In genomic region chr4:38311495-38311894, GRCh38 we compare ENCODE assay signal across 24 cellular contexts.
A peak's percentile ranks its signal among the peaks of the same experiment; 100 is the strongest.
DNase-seq lines count a peak whose midpoint lies in the region; ATAC-seq and TF ChIP-seq lines count a peak whose summit lies in the region.
"Had no signal": no experiment of that assay in that cellular context is flagged by ENCODE, and none has a peak within 500 bp of the region (broad histone marks: within the 10 kb centered on the region; RNA-seq: fewer than 3 reads in every experiment).

No MANE protein-coding gene starts in this region.

- POLR2A ChIA-PET in A673 (lab: Charles Lee; ENCODE audit: low non-redundant PET), result no interaction called here

- CTCF ChIA-PET in A673 (lab: Charles Lee), result no interaction called here

- H3K4me3 Mint-ChIP-seq in activated T-cell treated with anti-CD3 and anti-CD28 coated beads, Interleukin-2, amount 50 U/mL, for 24 hours, result no peak overlapping the region
- peak overlapping the region; percentile 73 to 76 for H3K4me3 Mint-ChIP-seq in effector memory CD8-positive, alpha-beta T cell
- no peak overlapping the region for H3K4me3 Mint-ChIP-seq in glutamatergic neuron (ENCODE audit: unreplicated experiment)
- H3K4me3 Mint-ChIP-seq: activated B cell treated with CpG ODN at 0.5 μM for 24 hours; activated naive CD4-positive, alpha-beta T cell treated with anti-CD3 and anti-CD28 coated beads for 36 hours had no signal

- no peak for ATAC-seq in effector memory CD8-positive, alpha-beta T cell (replicated peaks)
- ATAC-seq: gastroesophageal sphincter; HCT116; left cardiac atrium; stimulated activated naive B cell treated with anti-CD40 and anti-IgM and Interleukin-4, amounts not matched to agents 10 μg/mL and 1 μg/mL and 100 μg/mL, for 72 hours had no signal

- H3K4me1 Mint-ChIP-seq in activated T-cell treated with anti-CD3 and anti-CD28 coated beads, Interleukin-2, amount 50 U/mL, for 24 hours (ENCODE audit: low read depth), result peaks cover 66% of the 10 kb centered on the region
- H3K4me1 Mint-ChIP-seq in effector memory CD8-positive, alpha-beta T cell (ENCODE audit: low read depth in 2 of 2), result peaks cover 36 to 40% of the 10 kb centered on the region in 2 donors
- H3K4me1 Mint-ChIP-seq in glutamatergic neuron (ENCODE audit: low read depth, unreplicated experiment), result no peaks in the 10 kb centered on the region

- H3K9me3 Mint-ChIP-seq in activated T-cell treated with anti-CD3 and anti-CD28 coated beads, Interleukin-2, amount 50 U/mL, for 24 hours, result peaks cover 3% of the 10 kb centered on the region
- H3K9me3 Mint-ChIP-seq in effector memory CD8-positive, alpha-beta T cell, result no peaks in the 10 kb centered on the region
- H3K9me3 Mint-ChIP-seq in glutamatergic neuron (ENCODE audit: unreplicated experiment), result no peaks in the 10 kb centered on the region

- H3K27ac ChIP-seq in KOPT-K1 (ENCODE audit: low read depth, low read length, poor library complexity, severe bottlenecking) (peak overlapping the region; percentile 55), A673 (ENCODE audit: low read depth, low read length, poor library complexity, severe bottlenecking) (no peak overlapping the region)
- H3K27ac ChIP-seq: gastroesophageal sphincter, hepatocyte, SJSA1, upper lobe of left lung had no signal

- H3K27me3 ChIP-seq in A673 (replicated peaks; ENCODE audit: insufficient read depth, low read depth, low read length, poor library complexity), result no peaks in the 10 kb centered on the region
- H3K27me3 ChIP-seq: gastroesophageal sphincter, hepatocyte, SJSA1, upper lobe of left lung had no signal

- H3K4me3 ChIP-seq in A673 (ENCODE audit: low read depth, low read length, poor library complexity, severe bottlenecking), result no peak overlapping the region
- H3K4me3 ChIP-seq: gastroesophageal sphincter, hepatocyte, SJSA1, upper lobe of left lung had no signal

- no peaks in the 10 kb centered on the region for H3K36me3 Mint-ChIP-seq in activated T-cell treated with anti-CD3 and anti-CD28 coated beads, Interleukin-2, amount 50 U/mL, for 24 hours (ENCODE audit: low read depth)
- peaks cover 13% of the 10 kb centered on the region for H3K36me3 Mint-ChIP-seq in effector memory CD8-positive, alpha-beta T cell (ENCODE audit: insufficient read depth)
- peaks cover 5% of the 10 kb centered on the region for H3K36me3 Mint-ChIP-seq in glutamatergic neuron (ENCODE audit: unreplicated experiment)
- H3K36me3 Mint-ChIP-seq: stimulated activated naive B cell treated with anti-CD40 and anti-IgM and Interleukin-4, amounts not matched to agents 10 μg/mL and 1 μg/mL and 100 μg/mL, for 72 hours had no signal

- H3K36me3 ChIP-seq in KOPT-K1 (ENCODE audit: insufficient read depth, low read length), result no peaks in the 10 kb centered on the region
- no peaks in the 10 kb centered on the region for H3K36me3 ChIP-seq in A673 (ENCODE audit: insufficient read depth, low read length, poor library complexity, severe bottlenecking)
- H3K36me3 ChIP-seq: gastroesophageal sphincter, SJSA1, upper lobe of left lung had no signal

- no TSS peak for BruUV-seq in A673 (replicated peaks; lab: Mats Ljungman, UMichigan)

- no peaks in the 10 kb centered on the region for H3K9me3 ChIP-seq in KOPT-K1 (ENCODE audit: insufficient read depth, low read length, poor library complexity, severe bottlenecking)
- H3K9me3 ChIP-seq in A673 (ENCODE audit: low read depth, low read length, poor library complexity, severe bottlenecking), result no peaks in the 10 kb centered on the region
- H3K9me3 ChIP-seq: gastroesophageal sphincter, SJSA1, upper lobe of left lung had no signal

- no peaks in the 10 kb centered on the region for H3K4me1 ChIP-seq in A673 (ENCODE audit: insufficient read depth, low read length, poor library complexity, severe bottlenecking)
- H3K4me1 ChIP-seq: gastroesophageal sphincter, upper lobe of left lung had no signal

- TF ChIP-seq CTCF in glutamatergic neuron (IDR thresholded peaks at IDR 0.05; ENCODE audit: partially characterized antibody, unreplicated experiment), result no peak
- TF ChIP-seq CTCF in A673 (conservative IDR thresholded peaks at IDR 0.05; ENCODE audit: low read depth, low read length), result no peak

- peak overlapping the region; percentile 93 for H3K27ac Mint-ChIP-seq in activated T-cell treated with anti-CD3 and anti-CD28 coated beads, Interleukin-2, amount 50 U/mL, for 24 hours
- peak overlapping the region; percentile 79 to 80 for H3K27ac Mint-ChIP-seq in effector memory CD8-positive, alpha-beta T cell
- no peak overlapping the region for H3K27ac Mint-ChIP-seq in glutamatergic neuron (ENCODE audit: unreplicated experiment)

- intact Hi-C loops in A673 (cut with micrococcal nuclease; ENCODE audit: unreplicated experiment), result no loop called here

- no peak for DNase-seq in activated T-cell treated with anti-CD3 and anti-CD28 coated beads, Interleukin-2, amount 50 U/mL, for 24 hours
- DNase-seq in activated T-cell treated with anti-CD3 and anti-CD28 coated beads, Interleukin-2, amount 50 U/mL, for 48 hours, result no peak
- DNase-seq in effector memory CD8-positive, alpha-beta T cell, result no peak
- DNase-seq in renal cortical epithelial cell (ENCODE audit: low read depth), result peak; percentile 87
- DNase-seq in HK-2 (ENCODE audit: unreplicated experiment), result no peak
- no peak for DNase-seq in glutamatergic neuron
- no peak for DNase-seq in A673 (ENCODE audit: low spot score)
- DNase-seq: activated B cell treated with CpG ODN at 0.5 μM for 24 hours; activated naive CD4-positive, alpha-beta T cell treated with anti-CD3 and anti-CD28 coated beads for 36 hours; AML-193; amygdala; GDM1; left cardiac atrium; NCI-H1048; NCI-H1694; NCI-H82; small intestine; stimulated activated naive B cell treated with anti-CD40 and anti-IgM and Interleukin-4, amounts not matched to agents 10 μg/mL and 1 μg/mL and 100 μg/mL, for 72 hours; upper lobe of left lung had no signal

- H3K27me3 Mint-ChIP-seq in activated T-cell treated with anti-CD3 and anti-CD28 coated beads, Interleukin-2, amount 50 U/mL, for 24 hours, result peaks cover 7% of the 10 kb centered on the region
- H3K27me3 Mint-ChIP-seq in effector memory CD8-positive, alpha-beta T cell, result no peaks in the 10 kb centered on the region
- peaks cover 2% of the 10 kb centered on the region for H3K27me3 Mint-ChIP-seq in glutamatergic neuron (ENCODE audit: unreplicated experiment)
- H3K27me3 Mint-ChIP-seq: activated B cell treated with CpG ODN at 0.5 μM for 24 hours; stimulated activated naive B cell treated with anti-CD40 and anti-IgM and Interleukin-4, amounts not matched to agents 10 μg/mL and 1 μg/mL and 100 μg/mL, for 72 hours had no signal

Comparison
In these comparisons a context has a peak if more than half of its experiments do, and no peak if none do; other contexts are left out.
1. H3K4me3 Mint-ChIP-seq: peak in effector memory CD8-positive, alpha-beta T cell (2 of 2); none in activated T-cell treated with anti-CD3 and anti-CD28 coated beads, Interleukin-2, amount 50 U/mL, for 24 hours (single experiment) and glutamatergic neuron (single experiment).